Comparison of ENCODE assay signal across 8 cellular contexts in the genomic region with DNA sequence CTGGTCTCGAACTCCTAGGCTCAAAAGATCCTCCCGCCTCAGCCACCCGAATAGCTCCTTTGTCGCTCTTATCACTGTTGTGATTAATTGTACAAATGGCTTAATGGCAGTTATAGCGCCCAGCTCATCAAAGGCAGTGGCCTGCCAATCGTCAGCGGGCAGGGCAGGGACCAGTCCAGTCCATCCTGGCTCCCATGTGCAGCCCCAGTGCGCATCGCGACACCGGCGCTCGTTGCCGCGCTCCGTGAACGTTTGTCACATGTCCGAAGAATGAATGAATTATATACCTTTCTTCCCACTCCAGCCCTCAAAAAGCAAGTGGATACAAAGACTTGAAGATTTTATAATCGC. TPM values are rescaled to one million over a fixed set of nuclear protein-coding genes. Genes with fewer than 3 reads are reported as not detected.
DNase-seq lines count a peak whose midpoint lies in the region; ATAC-seq and TF ChIP-seq lines count a peak whose summit lies in the region.

No MANE protein-coding gene starts in this region.

- no peaks in the 10 kb centered on the region for H3K27me3 ChIP-seq in HUES6 (ENCODE audit: control insufficient read depth, insufficient read depth, low read length)

- peak overlapping the region; percentile 87 for H3K4me3 Mint-ChIP-seq in chondrocyte (ENCODE audit: unreplicated experiment)

- peaks cover 54% of the 10 kb centered on the region for H3K4me1 Mint-ChIP-seq in chondrocyte (ENCODE audit: low read depth)

- H3K36me3 Mint-ChIP-seq in chondrocyte (ENCODE audit: low read depth): no peaks in the 10 kb centered on the region

- in situ Hi-C loops in SK-MEL-5 (cut with HindIII; ENCODE audit: low pct_unique_long_range_greater_than_20kb, low sequenced_read_pairs): no loop called here

- peaks cover 15% of the 10 kb centered on the region for H3K4me1 ChIP-seq in HUES6 (ENCODE audit: control insufficient read depth, insufficient read depth, low read length)

- DNase-seq in EL (peak; percentile 55), SK-MEL-5 (ENCODE audit: low read depth, low spot score) (peak; percentile 70), chondrocyte (ENCODE audit: low spot score) (no peak), left lobe of liver (ENCODE audit: low spot score) (peak; percentile 61)
- peak; percentile 68 for DNase-seq in stimulated activated CD8-positive, alpha-beta memory T cell treated with anti-CD3 and anti-CD28 coated beads, Interleukin-4, amount 100 ng/mL, for 48 hours

- peak; percentile 70 for TF ChIP-seq CTCF in chondrocyte (IDR thresholded peaks at IDR 0.05)

- H3K36me3 ChIP-seq in HUES6 (ENCODE audit: control insufficient read depth, insufficient read depth, low read length): no peaks in the 10 kb centered on the region

- H3K9me3 ChIP-seq in HUES6 (ENCODE audit: control insufficient read depth, insufficient read depth, low read depth, low read length): no peaks in the 10 kb centered on the region

- H3K27ac Mint-ChIP-seq in chondrocyte (ENCODE audit: unreplicated experiment): peak overlapping the region; percentile 98

- peak overlapping the region; percentile 69 for H3K9ac ChIP-seq in HUES6 (ENCODE audit: low read length)

- H3K27me3 Mint-ChIP-seq in chondrocyte (ENCODE audit: low read depth): no peaks in the 10 kb centered on the region

- H3K9me3 Mint-ChIP-seq in chondrocyte (ENCODE audit: low read depth): no peaks in the 10 kb centered on the region

- peak overlapping the region; percentile 16; the same call in 1 of the 2 replicates for H3K27ac ChIP-seq in HUES6 (ENCODE audit: low read depth, low read length)

- H3K4me3 ChIP-seq in HUES6 (ENCODE audit: low read depth, low read length): peak overlapping the region; percentile 82

- ATAC-seq in left lobe of liver (peak; percentile 62), GM18520 (IDR thresholded peaks at IDR 0.05; ENCODE audit: unreplicated experiment) (no peak), HG03108 (IDR thresholded peaks at IDR 0.05; ENCODE audit: unreplicated experiment) (no peak)

RNA-seq across cellular contexts. Expression of a gene that starts 18.4 kb away (rescaled TPM):
- total RNA-seq in SK-MEL-5 (2014; rRNA removed; shearing (Covaris generic)): 128 and 140 TPM in 2 replicates
- 103 and 134 TPM in 2 replicates for polyA plus RNA-seq in SK-MEL-5 (2015; cell fraction: cytosol; rRNA removed)
- 89.4 and 96.7 TPM in 2 replicates for polyA plus RNA-seq in SK-MEL-5 (2015; cell fraction: nucleus; rRNA removed)
- total RNA-seq in chondrocyte: 28.2 to 49.1 TPM (median 29.8 TPM) in 3 replicates
- total RNA-seq in left lobe of liver: 22.6 TPM

RNA-seq across cellular contexts. Expression of a gene that starts 19.2 kb away (rescaled TPM):
- 11.4 and 12.1 TPM in 2 replicates for total RNA-seq in SK-MEL-5 (2014; rRNA removed; shearing (Covaris generic))
- 7.4 and 11.9 TPM in 2 replicates for polyA plus RNA-seq in SK-MEL-5 (2015; cell fraction: cytosol; rRNA removed)
- polyA plus RNA-seq in SK-MEL-5 (2015; cell fraction: nucleus; rRNA removed): 240 and 332 TPM in 2 replicates
- total RNA-seq in chondrocyte: 112 to 127 TPM (median 118 TPM) in 3 replicates
- 16.8 TPM for total RNA-seq in left lobe of liver

RNA-seq across cellular contexts. Expression of a gene that starts 28.4 kb away (rescaled TPM):
- 6.3 and 7.9 TPM in 2 replicates for total RNA-seq in SK-MEL-5 (2014; rRNA removed; shearing (Covaris generic))
- polyA plus RNA-seq in SK-MEL-5 (2015; cell fraction: cytosol; rRNA removed): 83.4 and 97.7 TPM in 2 replicates
- 50.9 and 59.5 TPM in 2 replicates for polyA plus RNA-seq in SK-MEL-5 (2015; cell fraction: nucleus; rRNA removed)
- total RNA-seq in chondrocyte: 34.0 to 42.8 TPM (median 42.8 TPM) in 3 replicates
- total RNA-seq in left lobe of liver: 9.6 TPM

RNA-seq across cellular contexts. Expression of a gene that starts 35.3 kb away (rescaled TPM):
- 336 and 344 TPM in 2 replicates for total RNA-seq in SK-MEL-5 (2014; rRNA removed; shearing (Covaris generic))
- 612 and 626 TPM in 2 replicates for polyA plus RNA-seq in SK-MEL-5 (2015; cell fraction: cytosol; rRNA removed)
- polyA plus RNA-seq in SK-MEL-5 (2015; cell fraction: nucleus; rRNA removed): 136 and 206 TPM in 2 replicates
- total RNA-seq in chondrocyte (68.3 to 77.1 TPM (median 71.4 TPM) in 3 replicates), left lobe of liver (24.9 TPM)

RNA-seq across cellular contexts. Expression of a gene that starts 46.4 kb away (rescaled TPM):
- 16.4 and 28.1 TPM in 2 replicates for total RNA-seq in SK-MEL-5 (2014; rRNA removed; shearing (Covaris generic))
- 27.6 and 31.3 TPM in 2 replicates for polyA plus RNA-seq in SK-MEL-5 (2015; cell fraction: cytosol; rRNA removed)
- polyA plus RNA-seq in SK-MEL-5 (2015; cell fraction: nucleus; rRNA removed): 814 and 866 TPM in 2 replicates
- total RNA-seq in chondrocyte (36.7 to 50.2 TPM (median 37.0 TPM) in 3 replicates), left lobe of liver (22.6 TPM)
